In genomic region chr11:90392692-90393091, GRCh38 we compare ENCODE assay signal across 16 cellular contexts.
"Had no signal": no experiment of that assay in that cellular context is flagged by ENCODE, and none has a peak within 500 bp of the region (broad histone marks: within the 10 kb centered on the region; RNA-seq: fewer than 3 reads in every experiment).

No MANE protein-coding gene starts in this region.

- DNase-seq: activated naive CD8-positive, alpha-beta T cell treated with anti-CD3 and anti-CD28 coated beads for 36 hours; amygdala; brain microvascular endothelial cell; effector CD8-positive, alpha-beta T cell; gastrocnemius medialis; islet precursor cell; ovary; upper lobe of right lung had no signal

- H2AFZ ChIP-seq: hepatocyte, neural progenitor cell had no signal

- H3K4me3 Mint-ChIP-seq: activated naive CD8-positive, alpha-beta T cell treated with anti-CD3 and anti-CD28 coated beads for 36 hours; activated T-helper 1 cell treated with anti-CD3 and anti-CD28 coated beads, Interleukin-12 subunit alpha, Interleukin-12 subunit beta, Interleukin-2, Interleukin-4 antibody, amounts not matched to agents 30 ng/mL and 10 ng/mL and 1 ng/mL, durations not matched to agents 14 hours and 24 hours and 36 hours; neural progenitor cell; stimulated activated naive CD8-positive, alpha-beta T cell treated with anti-CD3 and anti-CD28 coated beads, Interleukin-15, Interleukin-2, amounts not matched to agents 100 ng/mL and 50 ng/mL, for 24 hours had no signal

- H3K4me3 ChIP-seq: gastrocnemius medialis, hepatocyte, neural progenitor cell, ovary, suprapubic skin, upper lobe of right lung had no signal

- H3K4me1 ChIP-seq: gastrocnemius medialis, neural progenitor cell, suprapubic skin, upper lobe of right lung had no signal

- H3K4me1 Mint-ChIP-seq: activated naive CD8-positive, alpha-beta T cell treated with anti-CD3 and anti-CD28 coated beads for 36 hours; neural progenitor cell had no signal

- H3K36me3 Mint-ChIP-seq: activated naive CD8-positive, alpha-beta T cell treated with anti-CD3 and anti-CD28 coated beads for 36 hours; neural progenitor cell had no signal

- H3K27ac ChIP-seq: brain microvascular endothelial cell, epithelial cell of prostate, gastrocnemius medialis, hepatocyte, neural progenitor cell, ovary, suprapubic skin, upper lobe of right lung had no signal

- H3K9ac ChIP-seq: neural progenitor cell had no signal

- ATAC-seq: activated CD4-positive, CD25-positive, alpha-beta regulatory T cell treated with anti-CD3 and anti-CD28 coated beads, Interleukin-2, amount 50 U/mL, for 24 hours; gastrocnemius medialis; sciatic nerve; upper lobe of right lung had no signal

- H3K27ac Mint-ChIP-seq: activated naive CD8-positive, alpha-beta T cell treated with anti-CD3 and anti-CD28 coated beads for 36 hours; activated T-helper 1 cell treated with anti-CD3 and anti-CD28 coated beads, Interleukin-12 subunit alpha, Interleukin-12 subunit beta, Interleukin-2, Interleukin-4 antibody, amounts not matched to agents 30 ng/mL and 10 ng/mL and 1 ng/mL, durations not matched to agents 14 hours and 24 hours and 36 hours; neural progenitor cell; stimulated activated naive CD8-positive, alpha-beta T cell treated with anti-CD3 and anti-CD28 coated beads, Interleukin-15, Interleukin-2, amounts not matched to agents 100 ng/mL and 50 ng/mL, for 24 hours had no signal

- H3K9me3 ChIP-seq: gastrocnemius medialis, ovary, suprapubic skin, upper lobe of right lung had no signal

- H3K4me2 ChIP-seq: hepatocyte, neural progenitor cell had no signal

- H3K27me3 Mint-ChIP-seq: activated naive CD8-positive, alpha-beta T cell treated with anti-CD3 and anti-CD28 coated beads for 36 hours; stimulated activated naive CD8-positive, alpha-beta T cell treated with anti-CD3 and anti-CD28 coated beads, Interleukin-15, Interleukin-2, amounts not matched to agents 100 ng/mL and 50 ng/mL, for 24 hours had no signal

- H3K9me3 Mint-ChIP-seq: activated naive CD8-positive, alpha-beta T cell treated with anti-CD3 and anti-CD28 coated beads for 36 hours; activated T-helper 1 cell treated with anti-CD3 and anti-CD28 coated beads, Interleukin-12 subunit alpha, Interleukin-12 subunit beta, Interleukin-2, Interleukin-4 antibody, amounts not matched to agents 30 ng/mL and 10 ng/mL and 1 ng/mL, durations not matched to agents 14 hours and 24 hours and 36 hours; neural progenitor cell; stimulated activated naive CD8-positive, alpha-beta T cell treated with anti-CD3 and anti-CD28 coated beads, Interleukin-15, Interleukin-2, amounts not matched to agents 100 ng/mL and 50 ng/mL, for 24 hours had no signal

- H3K36me3 ChIP-seq: brain microvascular endothelial cell, gastrocnemius medialis, neural progenitor cell, ovary, suprapubic skin, upper lobe of right lung had no signal

- H3K79me2 ChIP-seq: hepatocyte had no signal

- H3K27me3 ChIP-seq: brain microvascular endothelial cell, gastrocnemius medialis, hepatocyte, neural progenitor cell, ovary, suprapubic skin, upper lobe of right lung had no signal
